Comparison of ENCODE assay signal across 1 cellular context in the genomic region with DNA sequence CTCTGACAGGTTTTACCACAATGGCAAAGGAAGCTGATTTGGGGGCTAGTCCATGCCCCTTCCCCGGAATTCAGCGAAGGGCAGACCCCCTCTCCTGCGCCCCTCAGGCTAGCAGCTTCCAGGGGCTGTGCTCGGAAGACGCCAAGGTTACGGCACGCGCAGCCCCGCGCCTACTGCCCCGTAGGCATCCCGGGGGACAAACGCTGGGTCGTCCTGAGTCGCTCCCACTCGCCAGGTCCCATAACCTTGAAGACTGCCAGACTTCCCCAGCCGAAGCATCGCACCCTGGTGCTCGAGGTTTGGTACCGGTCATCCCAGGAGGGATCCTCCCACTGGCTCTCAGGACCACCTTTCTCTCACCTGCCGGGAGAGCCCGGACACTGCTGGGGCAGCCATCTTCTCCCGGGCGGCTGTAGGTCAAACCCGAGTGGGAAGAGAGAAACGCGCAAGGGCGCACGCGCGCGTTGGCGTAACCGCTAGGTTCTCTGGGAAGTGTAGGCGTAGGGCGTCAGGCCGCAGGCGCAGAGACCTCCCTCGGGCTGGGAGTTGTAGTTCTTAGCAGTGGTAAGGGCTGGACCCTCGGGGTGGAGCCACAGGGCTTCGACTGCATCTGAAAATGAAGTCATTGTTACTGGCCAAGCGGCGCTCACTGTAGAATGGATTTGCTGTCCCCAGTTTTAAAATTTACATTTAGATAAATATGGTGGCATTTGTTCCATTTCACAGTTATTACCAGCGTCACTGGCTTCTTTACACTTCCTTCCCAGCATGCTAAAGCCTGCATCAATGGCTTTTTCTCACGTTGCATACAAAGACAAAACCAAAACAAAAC.
TF ChIP-seq lines count a peak whose summit lies in the region.

A gene with protein sequence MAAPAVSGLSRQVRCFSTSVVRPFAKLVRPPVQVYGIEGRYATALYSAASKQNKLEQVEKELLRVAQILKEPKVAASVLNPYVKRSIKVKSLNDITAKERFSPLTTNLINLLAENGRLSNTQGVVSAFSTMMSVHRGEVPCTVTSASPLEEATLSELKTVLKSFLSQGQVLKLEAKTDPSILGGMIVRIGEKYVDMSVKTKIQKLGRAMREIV (minus strand): TSS at position 437 of the 832 bp plus-strand sequence. CDS start 41 bp downstream, at position 396.

TF ChIP-seq in K562, 482 proteins besides CTCF, POLR2A, EP300 and RAD21 (continued from another document and continues in another):
- TF ChIP-seq, protein P1, sequence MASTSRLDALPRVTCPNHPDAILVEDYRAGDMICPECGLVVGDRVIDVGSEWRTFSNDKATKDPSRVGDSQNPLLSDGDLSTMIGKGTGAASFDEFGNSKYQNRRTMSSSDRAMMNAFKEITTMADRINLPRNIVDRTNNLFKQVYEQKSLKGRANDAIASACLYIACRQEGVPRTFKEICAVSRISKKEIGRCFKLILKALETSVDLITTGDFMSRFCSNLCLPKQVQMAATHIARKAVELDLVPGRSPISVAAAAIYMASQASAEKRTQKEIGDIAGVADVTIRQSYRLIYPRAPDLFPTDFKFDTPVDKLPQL (IDR thresholded peaks at IDR 0.05; ENCODE audit: extremely low read depth, insufficient read length) = peak; percentile 68
- TF ChIP-seq JUNB (CRISPR knock-in tag; conservative IDR thresholded peaks at IDR 0.05) (no peak), KAT8 (IDR thresholded peaks at IDR 0.05; ENCODE audit: low read depth) (no peak), NCOA1 (IDR thresholded peaks at IDR 0.05; ENCODE audit: low read depth) (no peak), HDAC6 (IDR thresholded peaks at IDR 0.05; ENCODE audit: low read depth, low read length) (no peak), C11orf30 (IDR thresholded peaks at IDR 0.05; ENCODE audit: low read depth) (peak; percentile 71), SIN3A (IDR thresholded peaks at IDR 0.05; ENCODE audit: borderline replicate concordance in 2 of 2, control insufficient read depth in 1 of 2, low read depth in 2 of 2, low read length in 2 of 2) (0 out of 4 replicates have a peak, but pooled peaks of 1 of the 2 experiments have one; percentile 69), SMARCE1 (IDR thresholded peaks at IDR 0.05) (no peak), OTX1 (CRISPR knock-in tag; IDR thresholded peaks at IDR 0.05) (peak; percentile 89; the same call in 1 of the 2 replicates), ZBED1 (IDR thresholded peaks at IDR 0.05) (peak; percentile 84; the same call in 1 of the 2 replicates), HNRNPUL1 (IDR thresholded peaks at IDR 0.05; ENCODE audit: low read length) (no peak), NCOR1 (IDR thresholded peaks at IDR 0.05) (no peak), ZNF143 (CRISPR knock-in tag; IDR thresholded peaks at IDR 0.05) (peak; percentile 99), ZFX (CRISPR knock-in tag; IDR thresholded peaks at IDR 0.05) (peak; percentile 44), HDAC1 (IDR thresholded peaks at IDR 0.05) (peak in 1 of 2 experiments; percentile 61; a peak in 2 of 4 replicates), POLR2B (IDR thresholded peaks at IDR 0.05; ENCODE audit: low read depth, partially characterized antibody) (peak; percentile 98), MIER1 (IDR thresholded peaks at IDR 0.05; ENCODE audit: low read depth) (0 out of 2 replicates have a peak, but pooled peaks have one; percentile 40), PHF20 (IDR thresholded peaks at IDR 0.05; ENCODE audit: partially characterized antibody) (peak; percentile 80), ATF7 (IDR thresholded peaks at IDR 0.05) (peak; percentile 96), MECOM (CRISPR knock-in tag; IDR thresholded peaks at IDR 0.05) (no peak), ZNF830 (CRISPR knock-in tag; IDR thresholded peaks at IDR 0.05) (0 out of 2 replicates have a peak, but pooled peaks have one; percentile 44), TEAD1 (CRISPR knock-in tag; IDR thresholded peaks at IDR 0.05) (peak in 1 of 2 experiments; percentile 79; a peak in 1 of 4 replicates), SETDB1 (IDR thresholded peaks at IDR 0.05; ENCODE audit: low read length) (no peak), ZNF586 (CRISPR knock-in tag; conservative IDR thresholded peaks at IDR 0.05) (0 out of 2 replicates have a peak, but pooled peaks have one; percentile 67), NFXL1 (CRISPR knock-in tag; IDR thresholded peaks at IDR 0.05) (no peak), GATA2 (CRISPR knock-in tag; IDR thresholded peaks at IDR 0.05) (no peak)
- TF ChIP-seq, protein P2, sequence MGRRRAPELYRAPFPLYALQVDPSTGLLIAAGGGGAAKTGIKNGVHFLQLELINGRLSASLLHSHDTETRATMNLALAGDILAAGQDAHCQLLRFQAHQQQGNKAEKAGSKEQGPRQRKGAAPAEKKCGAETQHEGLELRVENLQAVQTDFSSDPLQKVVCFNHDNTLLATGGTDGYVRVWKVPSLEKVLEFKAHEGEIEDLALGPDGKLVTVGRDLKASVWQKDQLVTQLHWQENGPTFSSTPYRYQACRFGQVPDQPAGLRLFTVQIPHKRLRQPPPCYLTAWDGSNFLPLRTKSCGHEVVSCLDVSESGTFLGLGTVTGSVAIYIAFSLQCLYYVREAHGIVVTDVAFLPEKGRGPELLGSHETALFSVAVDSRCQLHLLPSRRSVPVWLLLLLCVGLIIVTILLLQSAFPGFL (CRISPR knock-in tag; IDR thresholded peaks at IDR 0.05) = no peak
- TF ChIP-seq, protein P3, sequence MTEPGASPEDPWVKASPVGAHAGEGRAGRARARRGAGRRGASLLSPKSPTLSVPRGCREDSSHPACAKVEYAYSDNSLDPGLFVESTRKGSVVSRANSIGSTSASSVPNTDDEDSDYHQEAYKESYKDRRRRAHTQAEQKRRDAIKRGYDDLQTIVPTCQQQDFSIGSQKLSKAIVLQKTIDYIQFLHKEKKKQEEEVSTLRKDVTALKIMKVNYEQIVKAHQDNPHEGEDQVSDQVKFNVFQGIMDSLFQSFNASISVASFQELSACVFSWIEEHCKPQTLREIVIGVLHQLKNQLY (CRISPR knock-in tag; conservative IDR thresholded peaks at IDR 0.05) = 0 out of 4 replicates have a peak, but pooled peaks of 1 of the 2 experiments have one; percentile 65
- TF ChIP-seq, protein P4, sequence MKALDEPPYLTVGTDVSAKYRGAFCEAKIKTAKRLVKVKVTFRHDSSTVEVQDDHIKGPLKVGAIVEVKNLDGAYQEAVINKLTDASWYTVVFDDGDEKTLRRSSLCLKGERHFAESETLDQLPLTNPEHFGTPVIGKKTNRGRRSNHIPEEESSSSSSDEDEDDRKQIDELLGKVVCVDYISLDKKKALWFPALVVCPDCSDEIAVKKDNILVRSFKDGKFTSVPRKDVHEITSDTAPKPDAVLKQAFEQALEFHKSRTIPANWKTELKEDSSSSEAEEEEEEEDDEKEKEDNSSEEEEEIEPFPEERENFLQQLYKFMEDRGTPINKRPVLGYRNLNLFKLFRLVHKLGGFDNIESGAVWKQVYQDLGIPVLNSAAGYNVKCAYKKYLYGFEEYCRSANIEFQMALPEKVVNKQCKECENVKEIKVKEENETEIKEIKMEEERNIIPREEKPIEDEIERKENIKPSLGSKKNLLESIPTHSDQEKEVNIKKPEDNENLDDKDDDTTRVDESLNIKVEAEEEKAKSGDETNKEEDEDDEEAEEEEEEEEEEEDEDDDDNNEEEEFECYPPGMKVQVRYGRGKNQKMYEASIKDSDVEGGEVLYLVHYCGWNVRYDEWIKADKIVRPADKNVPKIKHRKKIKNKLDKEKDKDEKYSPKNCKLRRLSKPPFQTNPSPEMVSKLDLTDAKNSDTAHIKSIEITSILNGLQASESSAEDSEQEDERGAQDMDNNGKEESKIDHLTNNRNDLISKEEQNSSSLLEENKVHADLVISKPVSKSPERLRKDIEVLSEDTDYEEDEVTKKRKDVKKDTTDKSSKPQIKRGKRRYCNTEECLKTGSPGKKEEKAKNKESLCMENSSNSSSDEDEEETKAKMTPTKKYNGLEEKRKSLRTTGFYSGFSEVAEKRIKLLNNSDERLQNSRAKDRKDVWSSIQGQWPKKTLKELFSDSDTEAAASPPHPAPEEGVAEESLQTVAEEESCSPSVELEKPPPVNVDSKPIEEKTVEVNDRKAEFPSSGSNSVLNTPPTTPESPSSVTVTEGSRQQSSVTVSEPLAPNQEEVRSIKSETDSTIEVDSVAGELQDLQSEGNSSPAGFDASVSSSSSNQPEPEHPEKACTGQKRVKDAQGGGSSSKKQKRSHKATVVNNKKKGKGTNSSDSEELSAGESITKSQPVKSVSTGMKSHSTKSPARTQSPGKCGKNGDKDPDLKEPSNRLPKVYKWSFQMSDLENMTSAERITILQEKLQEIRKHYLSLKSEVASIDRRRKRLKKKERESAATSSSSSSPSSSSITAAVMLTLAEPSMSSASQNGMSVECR (CRISPR knock-in tag; IDR thresholded peaks at IDR 0.05) = peak; percentile 54; the same call in 1 of the 2 replicates
- TF ChIP-seq, protein P5, sequence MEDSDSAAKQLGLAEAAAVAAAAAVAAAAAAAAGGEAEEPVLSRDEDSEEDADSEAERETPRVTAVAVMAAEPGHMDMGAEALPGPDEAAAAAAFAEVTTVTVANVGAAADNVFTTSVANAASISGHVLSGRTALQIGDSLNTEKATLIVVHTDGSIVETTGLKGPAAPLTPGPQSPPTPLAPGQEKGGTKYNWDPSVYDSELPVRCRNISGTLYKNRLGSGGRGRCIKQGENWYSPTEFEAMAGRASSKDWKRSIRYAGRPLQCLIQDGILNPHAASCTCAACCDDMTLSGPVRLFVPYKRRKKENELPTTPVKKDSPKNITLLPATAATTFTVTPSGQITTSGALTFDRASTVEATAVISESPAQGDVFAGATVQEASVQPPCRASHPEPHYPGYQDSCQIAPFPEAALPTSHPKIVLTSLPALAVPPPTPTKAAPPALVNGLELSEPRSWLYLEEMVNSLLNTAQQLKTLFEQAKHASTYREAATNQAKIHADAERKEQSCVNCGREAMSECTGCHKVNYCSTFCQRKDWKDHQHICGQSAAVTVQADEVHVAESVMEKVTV (CRISPR knock-in tag; IDR thresholded peaks at IDR 0.05) = 0 out of 2 replicates have a peak, but pooled peaks have one; percentile 26
- TF ChIP-seq, protein P6, sequence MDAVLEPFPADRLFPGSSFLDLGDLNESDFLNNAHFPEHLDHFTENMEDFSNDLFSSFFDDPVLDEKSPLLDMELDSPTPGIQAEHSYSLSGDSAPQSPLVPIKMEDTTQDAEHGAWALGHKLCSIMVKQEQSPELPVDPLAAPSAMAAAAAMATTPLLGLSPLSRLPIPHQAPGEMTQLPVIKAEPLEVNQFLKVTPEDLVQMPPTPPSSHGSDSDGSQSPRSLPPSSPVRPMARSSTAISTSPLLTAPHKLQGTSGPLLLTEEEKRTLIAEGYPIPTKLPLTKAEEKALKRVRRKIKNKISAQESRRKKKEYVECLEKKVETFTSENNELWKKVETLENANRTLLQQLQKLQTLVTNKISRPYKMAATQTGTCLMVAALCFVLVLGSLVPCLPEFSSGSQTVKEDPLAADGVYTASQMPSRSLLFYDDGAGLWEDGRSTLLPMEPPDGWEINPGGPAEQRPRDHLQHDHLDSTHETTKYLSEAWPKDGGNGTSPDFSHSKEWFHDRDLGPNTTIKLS (IDR thresholded peaks at IDR 0.05; ENCODE audit: borderline replicate concordance, low read depth) = peak; percentile 90
- TF ChIP-seq, protein P7, sequence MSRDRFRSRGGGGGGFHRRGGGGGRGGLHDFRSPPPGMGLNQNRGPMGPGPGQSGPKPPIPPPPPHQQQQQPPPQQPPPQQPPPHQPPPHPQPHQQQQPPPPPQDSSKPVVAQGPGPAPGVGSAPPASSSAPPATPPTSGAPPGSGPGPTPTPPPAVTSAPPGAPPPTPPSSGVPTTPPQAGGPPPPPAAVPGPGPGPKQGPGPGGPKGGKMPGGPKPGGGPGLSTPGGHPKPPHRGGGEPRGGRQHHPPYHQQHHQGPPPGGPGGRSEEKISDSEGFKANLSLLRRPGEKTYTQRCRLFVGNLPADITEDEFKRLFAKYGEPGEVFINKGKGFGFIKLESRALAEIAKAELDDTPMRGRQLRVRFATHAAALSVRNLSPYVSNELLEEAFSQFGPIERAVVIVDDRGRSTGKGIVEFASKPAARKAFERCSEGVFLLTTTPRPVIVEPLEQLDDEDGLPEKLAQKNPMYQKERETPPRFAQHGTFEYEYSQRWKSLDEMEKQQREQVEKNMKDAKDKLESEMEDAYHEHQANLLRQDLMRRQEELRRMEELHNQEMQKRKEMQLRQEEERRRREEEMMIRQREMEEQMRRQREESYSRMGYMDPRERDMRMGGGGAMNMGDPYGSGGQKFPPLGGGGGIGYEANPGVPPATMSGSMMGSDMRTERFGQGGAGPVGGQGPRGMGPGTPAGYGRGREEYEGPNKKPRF (IDR thresholded peaks at IDR 0.05; ENCODE audit: low read depth, low read length) = no peak
